ENCODE assay signal across 8 cellular contexts in the genomic region with DNA sequence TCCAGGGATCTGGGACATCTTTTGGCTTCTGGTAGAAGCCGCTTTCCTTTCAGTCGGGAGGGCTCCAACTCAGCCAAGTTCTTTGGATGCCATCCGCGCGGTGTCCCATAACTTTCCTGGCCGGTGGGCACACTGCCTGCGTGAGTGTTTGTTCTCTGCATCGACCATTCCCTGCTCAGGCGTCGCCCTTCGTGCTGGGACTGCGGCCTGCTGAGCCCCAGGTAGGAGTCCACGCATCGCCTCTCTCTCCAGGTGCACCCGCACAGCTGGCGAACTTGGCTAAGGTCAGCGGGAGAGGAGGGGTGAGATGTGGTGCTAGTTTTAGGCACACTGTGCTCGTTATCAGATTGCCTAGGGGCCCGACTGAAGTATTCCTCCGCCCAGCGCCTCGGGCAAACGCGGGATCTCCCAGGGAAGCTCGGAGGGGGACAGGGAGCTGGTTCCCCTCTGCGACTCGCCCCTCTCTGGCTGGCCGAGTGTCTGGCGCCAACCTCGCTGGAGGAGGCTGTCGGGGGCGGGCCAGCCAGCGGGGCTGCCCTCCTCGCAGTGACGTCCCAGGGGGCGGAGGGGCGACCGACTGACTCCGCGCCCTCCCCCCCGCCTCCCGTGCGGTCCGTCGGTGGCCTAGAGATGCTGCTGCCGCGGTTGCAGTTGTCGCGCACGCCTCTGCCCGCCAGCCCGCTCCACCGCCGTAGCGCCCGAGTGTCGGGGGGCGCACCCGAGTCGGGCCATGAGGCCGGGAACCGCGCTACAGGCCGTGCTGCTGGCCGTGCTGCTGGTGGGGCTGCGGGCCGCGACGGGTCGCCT. TPM values are rescaled to one million over a fixed set of nuclear protein-coding genes. Genes with fewer than 3 reads are reported as not detected.
DNase-seq lines count a peak whose midpoint lies in the region; ATAC-seq lines count a peak whose summit lies in the region.

LAYN (plus strand) TSS at position 607 of the 807 bp plus-strand sequence; CDS start at position 731, 124 bp downstream.

- ATAC-seq in right cardiac atrium (peak; percentile 73 to 77), HG03342 (IDR thresholded peaks at IDR 0.05; ENCODE audit: unreplicated experiment) (no peak)

- H3K27me3 ChIP-seq in right cardiac atrium (ENCODE audit: control insufficient read depth, insufficient read depth): no peaks in the 10 kb centered on the region

- WGBS in right cardiac atrium: 4% methylated on average over 70 of the region's 70 CpGs

- H3K9ac ChIP-seq in ES-I3 (ENCODE audit: low read depth, low read length): peak within 1 kb of the TSS; percentile 68; the same call in 1 of the 2 replicates

- DNase-seq in NCI-H510A treated with DMSO at 0.1 percent for 48 hours (lab: John Stamatoyannopoulos, UW) (peak; percentile 35), amniotic stem cell (lab: John Stamatoyannopoulos, UW) (peak; percentile 19), right cardiac atrium (peak; percentile 67 to 84 (median 83)), pons (ENCODE audit: low spot score) (peak; percentile 46), NCI-H1694 (lab: John Stamatoyannopoulos, UW) (no peak), RPMI8226 (no peak)

- H3K27ac ChIP-seq in right cardiac atrium (ENCODE audit: low read length): peak within 1 kb of the TSS; percentile 61

- no peaks in the 10 kb centered on the region for H3K36me3 ChIP-seq in ES-I3 (ENCODE audit: insufficient read depth, low read length)

- H3K9me3 ChIP-seq in ES-I3 (ENCODE audit: control insufficient read depth, insufficient read depth, low read length) (no peaks in the 10 kb centered on the region), right cardiac atrium (ENCODE audit: control insufficient read depth, low read length) (no peaks in the 10 kb centered on the region)

- peak within 1 kb of the TSS; percentile 45 for H3K4me3 ChIP-seq in right cardiac atrium (ENCODE audit: low read length)

- H3K4me1 ChIP-seq in ES-I3 (ENCODE audit: insufficient read depth, low read length): peaks cover 9% of the 10 kb centered on the region
- H3K4me1 ChIP-seq in right cardiac atrium (ENCODE audit: control insufficient read depth, insufficient read depth, low read length): peaks cover 3% of the 10 kb centered on the region

- intact Hi-C loops in right cardiac atrium (cut with DNase I): no loop called here

RNA-seq across cellular contexts. Expression of gene LAYN, which starts in this region (rescaled TPM):
- total RNA-seq in right cardiac atrium: 1 to 10 TPM; 5.5 to 7.8 (median 6.4) TPM
- 5.0 TPM for polyA plus RNA-seq in right cardiac atrium

Comparison
In these comparisons a context has a peak if more than half of its experiments do, and no peak if none do; other contexts are left out.
1. DNase-seq: peak in NCI-H510A treated with DMSO at 0.1 percent for 48 hours (single experiment), amniotic stem cell (single experiment), right cardiac atrium (3 of 3) and pons (single experiment); none in NCI-H1694 (single experiment) and RPMI8226 (single experiment).